Comparison of ENCODE assay signal across 1 cellular context in the genomic region with DNA sequence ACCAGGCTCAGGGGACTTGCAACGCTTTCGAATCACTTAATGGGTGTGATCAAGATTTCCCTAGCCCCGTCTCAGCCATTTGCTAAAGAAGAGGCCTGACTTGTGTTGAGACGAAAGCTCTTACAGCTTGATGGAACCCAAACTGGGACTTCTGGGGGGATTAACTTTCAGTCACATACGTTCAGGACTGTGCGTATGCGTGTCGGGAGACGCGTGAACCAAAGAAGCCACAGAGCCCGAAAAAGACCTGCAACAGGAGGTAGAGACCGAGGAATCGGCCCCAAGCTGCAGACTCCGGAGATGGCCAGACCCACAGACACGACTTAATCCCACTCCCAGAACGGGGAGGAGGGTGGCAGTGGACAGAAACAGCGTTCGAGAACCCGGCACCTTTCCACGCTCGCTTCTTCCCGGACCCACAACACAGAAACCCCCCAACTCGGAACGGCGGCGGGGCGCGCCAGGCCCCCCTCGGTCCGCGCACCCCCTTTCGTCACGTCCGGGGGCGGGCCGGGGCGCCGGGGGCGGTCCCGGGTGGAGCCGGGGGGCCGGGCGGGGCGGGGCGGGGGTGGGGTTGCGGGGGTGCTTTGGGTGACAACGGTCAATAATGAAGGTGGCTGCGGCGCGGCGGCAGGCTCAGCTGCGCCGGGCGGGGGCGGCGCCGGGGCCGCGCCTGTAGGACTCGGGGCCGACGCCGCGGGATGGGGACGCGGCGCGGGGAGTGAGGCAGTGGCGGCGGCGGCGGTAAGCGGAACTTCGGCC.
TF ChIP-seq lines count a peak whose summit lies in the region.

A gene (plus strand): TSS at position 604 of the 762 bp plus-strand sequence. CDS start 256 bp downstream, outside the sequence.

TF ChIP-seq in K562, 482 proteins besides CTCF, POLR2A, EP300 and RAD21 (continued from another document and continues in another):
- TF ChIP-seq, protein P1, sequence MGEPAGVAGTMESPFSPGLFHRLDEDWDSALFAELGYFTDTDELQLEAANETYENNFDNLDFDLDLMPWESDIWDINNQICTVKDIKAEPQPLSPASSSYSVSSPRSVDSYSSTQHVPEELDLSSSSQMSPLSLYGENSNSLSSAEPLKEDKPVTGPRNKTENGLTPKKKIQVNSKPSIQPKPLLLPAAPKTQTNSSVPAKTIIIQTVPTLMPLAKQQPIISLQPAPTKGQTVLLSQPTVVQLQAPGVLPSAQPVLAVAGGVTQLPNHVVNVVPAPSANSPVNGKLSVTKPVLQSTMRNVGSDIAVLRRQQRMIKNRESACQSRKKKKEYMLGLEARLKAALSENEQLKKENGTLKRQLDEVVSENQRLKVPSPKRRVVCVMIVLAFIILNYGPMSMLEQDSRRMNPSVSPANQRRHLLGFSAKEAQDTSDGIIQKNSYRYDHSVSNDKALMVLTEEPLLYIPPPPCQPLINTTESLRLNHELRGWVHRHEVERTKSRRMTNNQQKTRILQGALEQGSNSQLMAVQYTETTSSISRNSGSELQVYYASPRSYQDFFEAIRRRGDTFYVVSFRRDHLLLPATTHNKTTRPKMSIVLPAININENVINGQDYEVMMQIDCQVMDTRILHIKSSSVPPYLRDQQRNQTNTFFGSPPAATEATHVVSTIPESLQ (CRISPR knock-in tag; IDR thresholded peaks at IDR 0.05) = no peak
- TF ChIP-seq POU5F1 (IDR thresholded peaks at IDR 0.05; ENCODE audit: borderline replicate concordance, low read depth, low read length, partially characterized antibody) (no peak), ZFX (CRISPR knock-in tag; IDR thresholded peaks at IDR 0.05) (peak; percentile 59), ZNF584 (CRISPR knock-in tag; IDR thresholded peaks at IDR 0.05; ENCODE audit: low read depth) (no peak), POLR2AphosphoS2 (IDR thresholded peaks at IDR 0.05; ENCODE audit: low read length) (peak; percentile 66; the same call in 1 of the 2 replicates), MIER1 (IDR thresholded peaks at IDR 0.05; ENCODE audit: low read depth) (no peak), ZNF76 (CRISPR knock-in tag; IDR thresholded peaks at IDR 0.05; ENCODE audit: borderline replicate concordance) (no peak), TAF1 (IDR thresholded peaks at IDR 0.05; ENCODE audit: control insufficient read depth, extremely low read depth, insufficient read depth, low read length, severe bottlenecking) (peak; percentile 74), ZNF274 (IDR thresholded peaks at IDR 0.05; ENCODE audit: borderline replicate concordance, low read depth, low read length) (no peak), EP400 (IDR thresholded peaks at IDR 0.05) (peak; percentile 67; the same call in 1 of the 2 replicates), LARP7 (IDR thresholded peaks at IDR 0.05) (no peak), RB1 (IDR thresholded peaks at IDR 0.05; ENCODE audit: low read depth) (peak; percentile 70; the same call in 1 of the 2 replicates), MED1 (CRISPR knock-in tag; IDR thresholded peaks at IDR 0.05; ENCODE audit: borderline replicate concordance) (no peak), TEAD4 (IDR thresholded peaks at IDR 0.05; ENCODE audit: low read length) (0 out of 2 replicates have a peak, but pooled peaks have one; percentile 4), TEAD4 (CRISPR knock-in tag; IDR thresholded peaks at IDR 0.05; ENCODE audit: borderline replicate concordance) (no peak), ZNF695 (CRISPR knock-in tag; IDR thresholded peaks at IDR 0.05) (no peak), ZSCAN29 (IDR thresholded peaks at IDR 0.05) (0 out of 2 replicates have a peak, but pooled peaks have one; percentile 12), ZNF140 (CRISPR knock-in tag; IDR thresholded peaks at IDR 0.05) (no peak), ZNF311 (CRISPR knock-in tag; IDR thresholded peaks at IDR 0.05) (0 out of 2 replicates have a peak, but pooled peaks have one; percentile 32), ILK (tag; IDR thresholded peaks at IDR 0.05; ENCODE audit: borderline replicate concordance, low read depth) (no peak), DPF2 (IDR thresholded peaks at IDR 0.05) (peak; percentile 40; the same call in 1 of the 2 replicates), POLR2G (IDR thresholded peaks at IDR 0.05; ENCODE audit: low read depth, low read length) (peak; percentile 93), KDM5B (IDR thresholded peaks at IDR 0.05; ENCODE audit: insufficient replicate concordance, low read depth, low read length) (peak; percentile 95)
- TF ChIP-seq, protein P2, sequence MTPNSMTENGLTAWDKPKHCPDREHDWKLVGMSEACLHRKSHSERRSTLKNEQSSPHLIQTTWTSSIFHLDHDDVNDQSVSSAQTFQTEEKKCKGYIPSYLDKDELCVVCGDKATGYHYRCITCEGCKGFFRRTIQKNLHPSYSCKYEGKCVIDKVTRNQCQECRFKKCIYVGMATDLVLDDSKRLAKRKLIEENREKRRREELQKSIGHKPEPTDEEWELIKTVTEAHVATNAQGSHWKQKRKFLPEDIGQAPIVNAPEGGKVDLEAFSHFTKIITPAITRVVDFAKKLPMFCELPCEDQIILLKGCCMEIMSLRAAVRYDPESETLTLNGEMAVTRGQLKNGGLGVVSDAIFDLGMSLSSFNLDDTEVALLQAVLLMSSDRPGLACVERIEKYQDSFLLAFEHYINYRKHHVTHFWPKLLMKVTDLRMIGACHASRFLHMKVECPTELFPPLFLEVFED (CRISPR knock-in tag; conservative IDR thresholded peaks at IDR 0.05) = 0 out of 2 replicates have a peak, but pooled peaks have one; percentile 65
- TF ChIP-seq, protein P3, sequence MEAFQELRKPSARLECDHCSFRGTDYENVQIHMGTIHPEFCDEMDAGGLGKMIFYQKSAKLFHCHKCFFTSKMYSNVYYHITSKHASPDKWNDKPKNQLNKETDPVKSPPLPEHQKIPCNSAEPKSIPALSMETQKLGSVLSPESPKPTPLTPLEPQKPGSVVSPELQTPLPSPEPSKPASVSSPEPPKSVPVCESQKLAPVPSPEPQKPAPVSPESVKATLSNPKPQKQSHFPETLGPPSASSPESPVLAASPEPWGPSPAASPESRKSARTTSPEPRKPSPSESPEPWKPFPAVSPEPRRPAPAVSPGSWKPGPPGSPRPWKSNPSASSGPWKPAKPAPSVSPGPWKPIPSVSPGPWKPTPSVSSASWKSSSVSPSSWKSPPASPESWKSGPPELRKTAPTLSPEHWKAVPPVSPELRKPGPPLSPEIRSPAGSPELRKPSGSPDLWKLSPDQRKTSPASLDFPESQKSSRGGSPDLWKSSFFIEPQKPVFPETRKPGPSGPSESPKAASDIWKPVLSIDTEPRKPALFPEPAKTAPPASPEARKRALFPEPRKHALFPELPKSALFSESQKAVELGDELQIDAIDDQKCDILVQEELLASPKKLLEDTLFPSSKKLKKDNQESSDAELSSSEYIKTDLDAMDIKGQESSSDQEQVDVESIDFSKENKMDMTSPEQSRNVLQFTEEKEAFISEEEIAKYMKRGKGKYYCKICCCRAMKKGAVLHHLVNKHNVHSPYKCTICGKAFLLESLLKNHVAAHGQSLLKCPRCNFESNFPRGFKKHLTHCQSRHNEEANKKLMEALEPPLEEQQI (IDR thresholded peaks at IDR 0.05) = 0 out of 2 replicates have a peak, but pooled peaks have one; percentile 21
- TF ChIP-seq, protein P4, sequence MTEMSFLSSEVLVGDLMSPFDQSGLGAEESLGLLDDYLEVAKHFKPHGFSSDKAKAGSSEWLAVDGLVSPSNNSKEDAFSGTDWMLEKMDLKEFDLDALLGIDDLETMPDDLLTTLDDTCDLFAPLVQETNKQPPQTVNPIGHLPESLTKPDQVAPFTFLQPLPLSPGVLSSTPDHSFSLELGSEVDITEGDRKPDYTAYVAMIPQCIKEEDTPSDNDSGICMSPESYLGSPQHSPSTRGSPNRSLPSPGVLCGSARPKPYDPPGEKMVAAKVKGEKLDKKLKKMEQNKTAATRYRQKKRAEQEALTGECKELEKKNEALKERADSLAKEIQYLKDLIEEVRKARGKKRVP (CRISPR knock-in tag; IDR thresholded peaks at IDR 0.05) = 0 out of 2 replicates have a peak, but pooled peaks have one; percentile 34
- TF ChIP-seq, protein P5, sequence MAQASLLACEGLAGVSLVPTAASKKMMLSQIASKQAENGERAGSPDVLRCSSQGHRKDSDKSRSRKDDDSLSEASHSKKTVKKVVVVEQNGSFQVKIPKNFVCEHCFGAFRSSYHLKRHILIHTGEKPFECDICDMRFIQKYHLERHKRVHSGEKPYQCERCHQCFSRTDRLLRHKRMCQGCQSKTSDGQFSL (CRISPR knock-in tag; IDR thresholded peaks at IDR 0.05) = no peak
- TF ChIP-seq, protein P5 (tag; IDR thresholded peaks at IDR 0.05) = peak in 1 of 2 experiments; percentile 45; a peak in 1 of 4 replicates
- TF ChIP-seq, protein P6, sequence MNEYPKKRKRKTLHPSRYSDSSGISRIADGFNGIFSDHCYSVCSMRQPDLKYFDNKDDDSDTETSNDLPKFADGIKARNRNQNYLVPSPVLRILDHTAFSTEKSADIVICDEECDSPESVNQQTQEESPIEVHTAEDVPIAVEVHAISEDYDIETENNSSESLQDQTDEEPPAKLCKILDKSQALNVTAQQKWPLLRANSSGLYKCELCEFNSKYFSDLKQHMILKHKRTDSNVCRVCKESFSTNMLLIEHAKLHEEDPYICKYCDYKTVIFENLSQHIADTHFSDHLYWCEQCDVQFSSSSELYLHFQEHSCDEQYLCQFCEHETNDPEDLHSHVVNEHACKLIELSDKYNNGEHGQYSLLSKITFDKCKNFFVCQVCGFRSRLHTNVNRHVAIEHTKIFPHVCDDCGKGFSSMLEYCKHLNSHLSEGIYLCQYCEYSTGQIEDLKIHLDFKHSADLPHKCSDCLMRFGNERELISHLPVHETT (CRISPR knock-in tag; conservative IDR thresholded peaks at IDR 0.05 in 1 of 2, IDR thresholded peaks at IDR 0.05 in 1 of 2) = peak in 1 of 2 experiments; percentile 90; a peak in 2 of 4 replicates
- TF ChIP-seq, protein P7, sequence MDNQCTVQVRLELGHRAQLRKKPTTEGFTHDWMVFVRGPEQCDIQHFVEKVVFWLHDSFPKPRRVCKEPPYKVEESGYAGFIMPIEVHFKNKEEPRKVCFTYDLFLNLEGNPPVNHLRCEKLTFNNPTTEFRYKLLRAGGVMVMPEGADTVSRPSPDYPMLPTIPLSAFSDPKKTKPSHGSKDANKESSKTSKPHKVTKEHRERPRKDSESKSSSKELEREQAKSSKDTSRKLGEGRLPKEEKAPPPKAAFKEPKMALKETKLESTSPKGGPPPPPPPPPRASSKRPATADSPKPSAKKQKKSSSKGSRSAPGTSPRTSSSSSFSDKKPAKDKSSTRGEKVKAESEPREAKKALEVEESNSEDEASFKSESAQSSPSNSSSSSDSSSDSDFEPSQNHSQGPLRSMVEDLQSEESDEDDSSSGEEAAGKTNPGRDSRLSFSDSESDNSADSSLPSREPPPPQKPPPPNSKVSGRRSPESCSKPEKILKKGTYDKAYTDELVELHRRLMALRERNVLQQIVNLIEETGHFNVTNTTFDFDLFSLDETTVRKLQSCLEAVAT (IDR thresholded peaks at IDR 0.05) = no peak
- TF ChIP-seq, protein P8, sequence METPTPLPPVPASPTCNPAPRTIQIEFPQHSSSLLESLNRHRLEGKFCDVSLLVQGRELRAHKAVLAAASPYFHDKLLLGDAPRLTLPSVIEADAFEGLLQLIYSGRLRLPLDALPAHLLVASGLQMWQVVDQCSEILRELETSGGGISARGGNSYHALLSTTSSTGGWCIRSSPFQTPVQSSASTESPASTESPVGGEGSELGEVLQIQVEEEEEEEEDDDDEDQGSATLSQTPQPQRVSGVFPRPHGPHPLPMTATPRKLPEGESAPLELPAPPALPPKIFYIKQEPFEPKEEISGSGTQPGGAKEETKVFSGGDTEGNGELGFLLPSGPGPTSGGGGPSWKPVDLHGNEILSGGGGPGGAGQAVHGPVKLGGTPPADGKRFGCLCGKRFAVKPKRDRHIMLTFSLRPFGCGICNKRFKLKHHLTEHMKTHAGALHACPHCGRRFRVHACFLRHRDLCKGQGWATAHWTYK (CRISPR knock-in tag; IDR thresholded peaks at IDR 0.05) = 0 out of 2 replicates have a peak, but pooled peaks have one; percentile 15
- TF ChIP-seq, protein P9, sequence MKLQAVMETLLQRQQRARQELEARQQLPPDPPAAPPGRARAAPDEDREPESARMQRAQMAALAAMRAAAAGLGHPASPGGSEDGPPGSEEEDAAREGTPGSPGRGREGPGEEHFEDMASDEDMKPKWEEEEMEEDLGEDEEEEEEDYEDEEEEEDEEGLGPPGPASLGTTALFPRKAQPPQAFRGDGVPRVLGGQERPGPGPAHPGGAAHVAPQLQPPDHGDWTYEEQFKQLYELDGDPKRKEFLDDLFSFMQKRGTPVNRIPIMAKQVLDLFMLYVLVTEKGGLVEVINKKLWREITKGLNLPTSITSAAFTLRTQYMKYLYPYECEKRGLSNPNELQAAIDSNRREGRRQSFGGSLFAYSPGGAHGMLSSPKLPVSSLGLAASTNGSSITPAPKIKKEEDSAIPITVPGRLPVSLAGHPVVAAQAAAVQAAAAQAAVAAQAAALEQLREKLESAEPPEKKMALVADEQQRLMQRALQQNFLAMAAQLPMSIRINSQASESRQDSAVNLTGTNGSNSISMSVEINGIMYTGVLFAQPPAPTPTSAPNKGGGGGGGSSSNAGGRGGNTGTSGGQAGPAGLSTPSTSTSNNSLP (IDR thresholded peaks at IDR 0.05; ENCODE audit: borderline replicate concordance, low read depth, low read length) = 0 out of 2 replicates have a peak, but pooled peaks have one; percentile 8
- TF ChIP-seq, protein P10, sequence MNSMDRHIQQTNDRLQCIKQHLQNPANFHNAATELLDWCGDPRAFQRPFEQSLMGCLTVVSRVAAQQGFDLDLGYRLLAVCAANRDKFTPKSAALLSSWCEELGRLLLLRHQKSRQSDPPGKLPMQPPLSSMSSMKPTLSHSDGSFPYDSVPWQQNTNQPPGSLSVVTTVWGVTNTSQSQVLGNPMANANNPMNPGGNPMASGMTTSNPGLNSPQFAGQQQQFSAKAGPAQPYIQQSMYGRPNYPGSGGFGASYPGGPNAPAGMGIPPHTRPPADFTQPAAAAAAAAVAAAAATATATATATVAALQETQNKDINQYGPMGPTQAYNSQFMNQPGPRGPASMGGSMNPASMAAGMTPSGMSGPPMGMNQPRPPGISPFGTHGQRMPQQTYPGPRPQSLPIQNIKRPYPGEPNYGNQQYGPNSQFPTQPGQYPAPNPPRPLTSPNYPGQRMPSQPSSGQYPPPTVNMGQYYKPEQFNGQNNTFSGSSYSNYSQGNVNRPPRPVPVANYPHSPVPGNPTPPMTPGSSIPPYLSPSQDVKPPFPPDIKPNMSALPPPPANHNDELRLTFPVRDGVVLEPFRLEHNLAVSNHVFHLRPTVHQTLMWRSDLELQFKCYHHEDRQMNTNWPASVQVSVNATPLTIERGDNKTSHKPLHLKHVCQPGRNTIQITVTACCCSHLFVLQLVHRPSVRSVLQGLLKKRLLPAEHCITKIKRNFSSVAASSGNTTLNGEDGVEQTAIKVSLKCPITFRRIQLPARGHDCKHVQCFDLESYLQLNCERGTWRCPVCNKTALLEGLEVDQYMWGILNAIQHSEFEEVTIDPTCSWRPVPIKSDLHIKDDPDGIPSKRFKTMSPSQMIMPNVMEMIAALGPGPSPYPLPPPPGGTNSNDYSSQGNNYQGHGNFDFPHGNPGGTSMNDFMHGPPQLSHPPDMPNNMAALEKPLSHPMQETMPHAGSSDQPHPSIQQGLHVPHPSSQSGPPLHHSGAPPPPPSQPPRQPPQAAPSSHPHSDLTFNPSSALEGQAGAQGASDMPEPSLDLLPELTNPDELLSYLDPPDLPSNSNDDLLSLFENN (IDR thresholded peaks at IDR 0.05; ENCODE audit: low read depth in 2 of 2, low read length in 2 of 2) = 0 out of 4 replicates have a peak, but pooled peaks of 1 of the 2 experiments have one; percentile 4
